ENCODE assay signal across 18 cellular contexts in genomic region chr2:197149546-197149945, GRCh38.
DNase-seq lines count a peak whose midpoint lies in the region; ATAC-seq and TF ChIP-seq lines count a peak whose summit lies in the region.
"Had no signal": no experiment of that assay in that cellular context is flagged by ENCODE, and none has a peak within 500 bp of the region (broad histone marks: within the 10 kb centered on the region; RNA-seq: fewer than 3 reads in every experiment).

No MANE protein-coding gene starts in this region.

- H3K4me1 ChIP-seq in mammary epithelial cell (ENCODE audit: insufficient read depth, low read length): no peaks in the 10 kb centered on the region
- H3K4me1 ChIP-seq: colonic mucosa, prostate gland had no signal

- no peak for ATAC-seq in T-helper 17 cell
- ATAC-seq in natural killer cell: no peak
- no peak for ATAC-seq in HG02610 (IDR thresholded peaks at IDR 0.05; ENCODE audit: unreplicated experiment)
- no peak for ATAC-seq in GM21423 (IDR thresholded peaks at IDR 0.05; ENCODE audit: unreplicated experiment)
- ATAC-seq: K562 had no signal

- no peak overlapping the region for H3K4me2 ChIP-seq in mammary epithelial cell (ENCODE audit: insufficient read depth, low read depth, low read length)

- peaks cover 84% of the 10 kb centered on the region for H3K4me1 Mint-ChIP-seq in activated CD4-positive, alpha-beta T cell treated with anti-CD3 and anti-CD28 coated beads, Interleukin-2, amount 10 ng/mL, durations not matched to agents 7 days and 5 days
- H3K4me1 Mint-ChIP-seq in T-helper 17 cell (peaks cover 73% of the 10 kb centered on the region), natural killer cell (peaks cover 77 to 83% of the 10 kb centered on the region in 2 donors)

- no peaks in the 10 kb centered on the region for H3K27me3 Mint-ChIP-seq in activated CD4-positive, alpha-beta T cell treated with anti-CD3 and anti-CD28 coated beads, Interleukin-2, amount 10 ng/mL, durations not matched to agents 7 days and 5 days
- H3K27me3 Mint-ChIP-seq in T-helper 17 cell (no peaks in the 10 kb centered on the region), natural killer cell (ENCODE audit: low read depth in 2 of 2) (no peaks in the 10 kb centered on the region)

- H4K20me1 ChIP-seq in mammary epithelial cell (ENCODE audit: insufficient read depth, low read length): no peaks in the 10 kb centered on the region

- peak overlapping the region; percentile 27 for H3K27ac Mint-ChIP-seq in activated CD4-positive, alpha-beta T cell treated with anti-CD3 and anti-CD28 coated beads, Interleukin-2, amount 10 ng/mL, durations not matched to agents 7 days and 5 days
- peak overlapping the region; percentile 98 for H3K27ac Mint-ChIP-seq in T-helper 17 cell
- H3K27ac Mint-ChIP-seq in natural killer cell: peak overlapping the region; percentile 4 to 87
- H3K27ac Mint-ChIP-seq: endodermal cell, nephron progenitor cell had no signal

- H3K4me3 Mint-ChIP-seq in activated CD4-positive, alpha-beta T cell treated with anti-CD3 and anti-CD28 coated beads, Interleukin-2, amount 10 ng/mL, durations not matched to agents 7 days and 5 days: no peak overlapping the region
- H3K4me3 Mint-ChIP-seq in T-helper 17 cell: no peak overlapping the region
- no peak overlapping the region for H3K4me3 Mint-ChIP-seq in natural killer cell
- H3K4me3 Mint-ChIP-seq: endodermal cell, nephron progenitor cell had no signal

- in situ Hi-C loops in mammary epithelial cell (cut with MboI; ENCODE audit: low sequenced_read_pairs in 2 of 2): no loop called here

- dilution Hi-C loops in mammary epithelial cell (cut with HindIII; ENCODE audit: low sequenced_read_pairs): no loop called here

- DNase-seq in activated CD4-positive, alpha-beta T cell treated with anti-CD3 and anti-CD28 coated beads, Interleukin-2, amount 10 ng/mL, durations not matched to agents 7 days and 5 days: no peak
- DNase-seq in activated CD4-positive, alpha-beta T cell treated with anti-CD3 and anti-CD28 coated beads, Interleukin-2, amount 50 U/mL, for 4 hours: no peak
- peak; percentile 35 for DNase-seq in GM12865 (ENCODE audit: low read depth)
- DNase-seq in T-helper 17 cell: no peak
- no peak for DNase-seq in natural killer cell
- no peak for DNase-seq in mammary epithelial cell
- DNase-seq: brain microvascular endothelial cell, Calu3, colonic mucosa, endodermal cell, mesenchymal stem cell, NCI-H1694 treated with DMSO at 0.1 percent for 48 hours, NCI-H526 treated with DMSO at 0.1 percent for 48 hours, nephron progenitor cell had no signal

- CTCF ChIA-PET in activated CD4-positive, alpha-beta T cell treated with anti-CD3 and anti-CD28 coated beads, Interleukin-2, amount 10 ng/mL, durations not matched to agents 7 days and 5 days (lab: Charles Lee): no interaction called here
- CTCF ChIA-PET in mammary epithelial cell (lab: Charles Lee; ENCODE audit: low non-redundant PET): no interaction called here

- H3K27ac ChIP-seq in mammary epithelial cell (ENCODE audit: insufficient read depth, low read depth, low read length): no peak overlapping the region
- H3K27ac ChIP-seq: brain microvascular endothelial cell, colonic mucosa, prostate gland had no signal

- TF ChIP-seq CTCF in GM12865 (IDR thresholded peaks at IDR 0.05; ENCODE audit: insufficient read depth, low read depth, low read length, missing control alignments) (no peak), natural killer cell (IDR thresholded peaks at IDR 0.05) (no peak), mammary epithelial cell (conservative IDR thresholded peaks at IDR 0.05 in 1 of 2, IDR thresholded peaks at IDR 0.05 in 1 of 2; ENCODE audit: extremely low read depth in 1 of 2, insufficient read depth in 1 of 2, low read depth in 1 of 2, low read length in 2 of 2) (no peak)

- no peaks in the 10 kb centered on the region for H3K9me3 ChIP-seq in T-helper 17 cell (ENCODE audit: control insufficient read depth, low read length, poor library complexity, severe bottlenecking)
- H3K9me3 ChIP-seq in mammary epithelial cell (replicated peaks; ENCODE audit: insufficient read depth, low read length): no peaks in the 10 kb centered on the region
- H3K9me3 ChIP-seq: colonic mucosa, prostate gland had no signal

- H3K79me2 ChIP-seq in mammary epithelial cell (ENCODE audit: insufficient read depth, low read length): no peaks in the 10 kb centered on the region

- no peaks in the 10 kb centered on the region for H3K36me3 ChIP-seq in mammary epithelial cell (ENCODE audit: insufficient read depth, low read length)
- H3K36me3 ChIP-seq: brain microvascular endothelial cell, colonic mucosa, prostate gland had no signal

- intact Hi-C loops in natural killer cell (cut with micrococcal nuclease) (no loop called here), mammary epithelial cell (cut with micrococcal nuclease) (no loop called here)

- no peak overlapping the region for H3K4me3 ChIP-seq in GM12865 (ENCODE audit: low read depth, low read length)
- H3K4me3 ChIP-seq in mammary epithelial cell (replicated peaks in 1 of 3; ENCODE audit: insufficient read depth in 1 of 3, low read depth in 2 of 3, low read length in 3 of 3): no peak overlapping the region
- H3K4me3 ChIP-seq: colonic mucosa, K562, prostate gland had no signal

- H3K9me3 Mint-ChIP-seq in activated CD4-positive, alpha-beta T cell treated with anti-CD3 and anti-CD28 coated beads, Interleukin-2, amount 10 ng/mL, durations not matched to agents 7 days and 5 days: no peaks in the 10 kb centered on the region
- no peaks in the 10 kb centered on the region for H3K9me3 Mint-ChIP-seq in natural killer cell
- H3K9me3 Mint-ChIP-seq: endodermal cell, nephron progenitor cell had no signal

- H3K36me3 Mint-ChIP-seq in activated CD4-positive, alpha-beta T cell treated with anti-CD3 and anti-CD28 coated beads, Interleukin-2, amount 10 ng/mL, durations not matched to agents 7 days and 5 days (ENCODE audit: low read depth): peaks cover 45% of the 10 kb centered on the region
- no peaks in the 10 kb centered on the region for H3K36me3 Mint-ChIP-seq in T-helper 17 cell (ENCODE audit: low read depth)
- H3K36me3 Mint-ChIP-seq in natural killer cell: no peaks in the 10 kb centered on the region

- POLR2A ChIA-PET in activated CD4-positive, alpha-beta T cell treated with anti-CD3 and anti-CD28 coated beads, Interleukin-2, amount 10 ng/mL, durations not matched to agents 7 days and 5 days (lab: Charles Lee): interaction anchor here (0.8 kb wide), 1 partner anchor 17 kb away, joined by 3 read pairs; no protein-coding TSS in a partner anchor

- no peak overlapping the region for H2AFZ ChIP-seq in mammary epithelial cell (ENCODE audit: low read depth, low read length)

- H3K9ac ChIP-seq in mammary epithelial cell (ENCODE audit: insufficient read depth, low read length): no peak overlapping the region

- BruUV-seq in mammary epithelial cell (replicated peaks; lab: Mats Ljungman, UMichigan): no TSS peak

- H3K27me3 ChIP-seq in mammary epithelial cell (ENCODE audit: insufficient read depth, low read length): no peaks in the 10 kb centered on the region
- H3K27me3 ChIP-seq: brain microvascular endothelial cell, colonic mucosa had no signal

- whole genome bisulfite sequencing in mammary epithelial cell (ENCODE audit: low coverage, missing lambda C conversion rate): 86% methylated on average over 4 of the region's 4 CpGs

Comparison
In these comparisons a context has a peak if more than half of its experiments do, and no peak if none do; other contexts are left out.
1. H3K27ac Mint-ChIP-seq: peak in every context shown above with its lines; median percentile 98 in T-helper 17 cell; 46 in natural killer cell; 27 in activated CD4-positive, alpha-beta T cell treated with anti-CD3 and anti-CD28 coated beads, Interleukin-2, amount 10 ng/mL, durations not matched to agents 7 days and 5 days.